ENCODE assay signal across 8 cellular contexts in the genomic region with DNA sequence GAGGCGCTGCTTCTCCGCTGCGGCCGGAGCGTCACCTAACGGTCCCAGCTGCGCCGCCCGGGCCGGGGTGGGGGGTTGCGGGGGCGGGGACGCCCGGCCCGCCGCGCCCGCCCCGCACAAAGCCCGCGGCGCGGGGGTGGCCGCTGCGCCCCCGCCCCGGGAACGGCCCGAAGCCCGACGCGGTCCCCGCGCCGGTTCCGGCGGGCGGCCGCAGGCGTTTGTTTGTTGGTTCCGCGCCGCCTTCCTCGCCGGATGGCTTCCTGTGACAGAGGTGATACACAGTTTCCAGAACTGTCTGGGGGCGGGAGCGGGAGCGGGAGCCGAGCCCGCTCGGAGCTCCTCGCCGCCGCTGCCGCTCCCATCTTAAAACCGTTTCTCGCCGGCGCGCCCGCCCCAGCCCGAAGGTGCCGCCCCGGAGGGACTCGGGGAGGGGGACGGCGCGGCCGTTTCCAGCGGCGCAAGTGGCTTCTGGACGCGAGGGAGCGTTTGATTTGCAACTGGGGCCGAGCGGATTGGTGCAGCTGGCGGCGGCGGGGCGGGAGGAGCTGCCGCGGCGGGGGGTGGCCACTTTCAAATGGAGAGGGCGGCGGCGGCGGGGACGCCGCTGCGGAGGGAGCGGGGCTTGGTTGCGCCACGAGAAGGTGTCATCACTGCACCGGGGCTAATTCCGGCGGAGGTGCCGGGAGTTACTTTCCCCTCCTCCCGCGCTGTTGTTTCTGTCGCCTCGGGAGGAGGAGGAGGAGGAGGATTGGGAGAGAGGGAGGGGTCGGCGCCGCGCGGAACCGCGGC. TPM values are rescaled to one million over a fixed set of nuclear protein-coding genes. Genes with fewer than 3 reads are reported as not detected.
DNase-seq lines count a peak whose midpoint lies in the region; ATAC-seq and TF ChIP-seq lines count a peak whose summit lies in the region.

No MANE protein-coding gene starts in this region.

- H3K4me1 ChIP-seq in breast epithelium: peaks cover 0 to 6% of the 10 kb centered on the region in 2 donors

- peak; percentile 86 for DNase-seq in AG08395 (ENCODE audit: low spot score)
- DNase-seq in NCI-H2171 (lab: John Stamatoyannopoulos, UW): peak; percentile 60
- DNase-seq in WERI-Rb-1: peak; percentile 97
- DNase-seq in breast epithelium (ENCODE audit: low spot score in 2 of 2): peak; percentile 74 to 76
- peak; percentile 77 for DNase-seq in inferior parietal cortex (ENCODE audit: extremely low spot score)
- DNase-seq in stimulated activated CD4-positive, alpha-beta T cell treated with anti-CD3 and anti-CD28 coated beads, Interleukin-12 subunit alpha, Interleukin-12 subunit beta, amount 100 ng/mL, for 24 hours (ENCODE audit: low read depth in 2 of 2): peak; percentile 71 to 79

- peaks cover 5% of the 10 kb centered on the region; the same call in 1 of the 2 replicates for H3K36me3 ChIP-seq in WERI-Rb-1
- no peaks in the 10 kb centered on the region for H3K36me3 ChIP-seq in breast epithelium

- peak overlapping the region; percentile 97 for H3K27ac ChIP-seq in WERI-Rb-1
- H3K27ac ChIP-seq in breast epithelium: peak overlapping the region; percentile 89 to 96

- intact Hi-C loops in breast epithelium (cut with DNase I; ENCODE audit: low total_unique reads): no loop called here

- peak overlapping the region; percentile 96 for H3K4me3 ChIP-seq in WERI-Rb-1 (ENCODE audit: low read depth, low read length)
- H3K4me3 ChIP-seq in breast epithelium: peak overlapping the region; percentile 87 to 92 (median 92)

- peak; percentile 41 for TF ChIP-seq POLR2A in breast epithelium (IDR thresholded peaks at IDR 0.05)

- ATAC-seq in GM18873 (IDR thresholded peaks at IDR 0.05; ENCODE audit: low FRiP score, unreplicated experiment) (peak; percentile 36), HG03108 (IDR thresholded peaks at IDR 0.05; ENCODE audit: unreplicated experiment) (peak; percentile 43)

- TF ChIP-seq CTCF in WERI-Rb-1 (IDR thresholded peaks at IDR 0.05; ENCODE audit: low read depth, low read length) (no peak), breast epithelium (IDR thresholded peaks at IDR 0.05) (no peak)

- no peaks in the 10 kb centered on the region for H3K27me3 ChIP-seq in WERI-Rb-1 (ENCODE audit: insufficient read depth, low read depth, severe bottlenecking)
- H3K27me3 ChIP-seq in breast epithelium: no peaks in the 10 kb centered on the region

- H3K9me3 ChIP-seq in WERI-Rb-1 (ENCODE audit: severe bottlenecking) (no peaks in the 10 kb centered on the region), breast epithelium (no peaks in the 10 kb centered on the region)

RNA-seq across cellular contexts. Expression of a gene that starts 2.3 kb away (rescaled TPM):
- 10 to 100 TPM; 51.2 to 86.7 (median 62.6) TPM for total RNA-seq in breast epithelium

Comparison
In these comparisons a context has a peak if more than half of its experiments do, and no peak if none do; other contexts are left out.
1. Peak in every context shown above with its lines: DNase-seq, ATAC-seq, H3K4me3 ChIP-seq and H3K27ac ChIP-seq.